ENCODE assay signal across 18 cellular contexts in genomic region chr7:46695045-46695708, GRCh38.
DNase-seq lines count a peak whose midpoint lies in the region; ATAC-seq and TF ChIP-seq lines count a peak whose summit lies in the region.
"Had no signal": no experiment of that assay in that cellular context is flagged by ENCODE, and none has a peak within 500 bp of the region (broad histone marks: within the 10 kb centered on the region; RNA-seq: fewer than 3 reads in every experiment).

No MANE protein-coding gene starts in this region.

- no peak overlapping the region for H3K4me3 ChIP-seq in left ventricle myocardium inferior
- H3K4me3 ChIP-seq in right atrium auricular region: no peak overlapping the region
- H3K4me3 ChIP-seq: tibial artery had no signal

- no peak for ATAC-seq in effector memory CD8-positive, alpha-beta T cell (replicated peaks)
- ATAC-seq in HG02571 (IDR thresholded peaks at IDR 0.05; ENCODE audit: unreplicated experiment) (no peak), GM21447 (IDR thresholded peaks at IDR 0.05; ENCODE audit: unreplicated experiment) (no peak)
- ATAC-seq: left ventricle myocardium superior had no signal

- H3K36me3 ChIP-seq in left ventricle myocardium inferior (no peaks in the 10 kb centered on the region), right atrium auricular region (no peaks in the 10 kb centered on the region)
- H3K36me3 ChIP-seq: tibial artery had no signal

- H3K9me3 Mint-ChIP-seq in effector memory CD8-positive, alpha-beta T cell: peaks cover 2 to 11% of the 10 kb centered on the region in 2 donors

- no peaks in the 10 kb centered on the region for H3K36me3 Mint-ChIP-seq in effector memory CD8-positive, alpha-beta T cell (ENCODE audit: insufficient read depth)

- no peaks in the 10 kb centered on the region for H3K4me1 Mint-ChIP-seq in effector memory CD8-positive, alpha-beta T cell (ENCODE audit: low read depth in 2 of 2)

- peaks cover 20% of the 10 kb centered on the region for H3K9me3 ChIP-seq in left ventricle myocardium inferior (replicated peaks)
- H3K9me3 ChIP-seq in right atrium auricular region: no peaks in the 10 kb centered on the region
- H3K9me3 ChIP-seq: tibial artery had no signal

- intact Hi-C loops in left ventricle myocardium inferior (cut with micrococcal nuclease): no loop called here

- H3K27ac Mint-ChIP-seq in effector memory CD8-positive, alpha-beta T cell: no peak overlapping the region

- H3K27ac ChIP-seq in left ventricle myocardium inferior (replicated peaks) (no peak overlapping the region), right atrium auricular region (no peak overlapping the region)
- H3K27ac ChIP-seq: tibial artery had no signal

- TF ChIP-seq CTCF in left ventricle myocardium inferior (IDR thresholded peaks at IDR 0.05; ENCODE audit: borderline replicate concordance) (peak; percentile 8), right atrium auricular region (IDR thresholded peaks at IDR 0.05) (no peak)

- no peaks in the 10 kb centered on the region for H3K27me3 ChIP-seq in left ventricle myocardium inferior (ENCODE audit: low read depth)
- H3K27me3 ChIP-seq in right atrium auricular region: no peaks in the 10 kb centered on the region
- H3K27me3 ChIP-seq: tibial artery had no signal

- no peak for DNase-seq in left ventricle myocardium inferior
- DNase-seq in right atrium auricular region (ENCODE audit: low spot score): no peak
- peak; percentile 48 for DNase-seq in SK-MEL-5 (ENCODE audit: low read depth, low spot score)
- peak; percentile 20 for DNase-seq in iris pigment epithelial cell (ENCODE audit: low read depth)
- no peak for DNase-seq in effector memory CD8-positive, alpha-beta T cell
- DNase-seq in activated naive CD4-positive, alpha-beta T cell (lab: John Stamatoyannopoulos, UW): no peak
- DNase-seq: activated CD4-positive, CD25-positive, alpha-beta regulatory T cell; activated T-cell treated with anti-CD3 and anti-CD28 coated beads, Interleukin-2, amount 50 U/mL, for 1 hour; amniotic stem cell; glutamatergic neuron; KG1; left ventricle myocardium superior; NCI-H187; NCI-H526 treated with DMSO at 0.1 percent for 48 hours; stimulated activated CD4-positive, alpha-beta T cell treated with anti-CD3 and anti-CD28 coated beads, Interleukin-12 subunit alpha, Interleukin-12 subunit beta, amount 100 ng/mL, for 4 hours; tibial artery had no signal

- no peaks in the 10 kb centered on the region for H3K27me3 Mint-ChIP-seq in effector memory CD8-positive, alpha-beta T cell

- H3K4me1 ChIP-seq in left ventricle myocardium inferior (no peaks in the 10 kb centered on the region), right atrium auricular region (no peaks in the 10 kb centered on the region)
- H3K4me1 ChIP-seq: tibial artery had no signal

- no peak overlapping the region for H3K4me3 Mint-ChIP-seq in effector memory CD8-positive, alpha-beta T cell

- in situ Hi-C loops in SK-MEL-5 (cut with HindIII; ENCODE audit: low pct_unique_long_range_greater_than_20kb, low sequenced_read_pairs): no loop called here

Comparison
In these comparisons a context has a peak if more than half of its experiments do, and no peak if none do; other contexts are left out.
1. DNase-seq: peak in SK-MEL-5 (single experiment) and iris pigment epithelial cell (single experiment); none in left ventricle myocardium inferior (single experiment), right atrium auricular region (single experiment), effector memory CD8-positive, alpha-beta T cell (0 of 3) and activated naive CD4-positive, alpha-beta T cell (0 of 4).